ENCODE assay signal across 26 cellular contexts in genomic region chr3:11778248-11778647, GRCh38.
DNase-seq lines count a peak whose midpoint lies in the region; ATAC-seq, FAIRE-seq and TF ChIP-seq lines count a peak whose summit lies in the region.
"Had no signal": no experiment of that assay in that cellular context is flagged by ENCODE, and none has a peak within 500 bp of the region (broad histone marks: within the 10 kb centered on the region; RNA-seq: fewer than 3 reads in every experiment).

No MANE protein-coding gene starts in this region.

- no peak overlapping the region for H3K27ac ChIP-seq in HepG2 (ENCODE audit: extremely low read length, insufficient read depth, low read length)
- no peak overlapping the region for H3K27ac ChIP-seq in right lobe of liver
- H3K27ac ChIP-seq: BLaER1 had no signal

- H3K36me3 ChIP-seq in HepG2 (replicated peaks in 1 of 2; ENCODE audit: control insufficient read depth in 1 of 2, insufficient read depth in 2 of 2, low read length in 2 of 2) (no peaks in the 10 kb centered on the region), right lobe of liver (no peaks in the 10 kb centered on the region)
- H3K36me3 ChIP-seq: BE2C, BLaER1 had no signal

- H3K9me3 ChIP-seq in HepG2 (ENCODE audit: low read length), result no peaks in the 10 kb centered on the region
- H3K9me3 ChIP-seq in right lobe of liver, result no peaks in the 10 kb centered on the region
- H3K9me3 ChIP-seq: BE2C, BLaER1 had no signal

- no peak overlapping the region for H3K4me3 ChIP-seq in HepG2 (replicated peaks in 1 of 3; ENCODE audit: insufficient read depth in 1 of 3, low read depth in 2 of 3, low read length in 3 of 3)
- no peak overlapping the region for H3K4me3 ChIP-seq in right lobe of liver
- H3K4me3 ChIP-seq: BLaER1, GM12878 had no signal

- no peak overlapping the region for H3K27ac Mint-ChIP-seq in WTC11
- H3K27ac Mint-ChIP-seq: CD14-positive monocyte; CD4-positive, alpha-beta memory T cell; CD4-positive, CD25-positive, alpha-beta regulatory T cell; CD8-positive, alpha-beta memory T cell had no signal

- no peak for FAIRE-seq in HepG2 (lab: Jason Lieb, UNC)
- FAIRE-seq: A204.1, GM12878, GM12892, GM18507 had no signal

- H3K79me2 ChIP-seq in HepG2 (ENCODE audit: insufficient read depth, low read length), result no peaks in the 10 kb centered on the region

- H3K9me3 Mint-ChIP-seq in WTC11, result no peaks in the 10 kb centered on the region
- H3K9me3 Mint-ChIP-seq: CD4-positive, alpha-beta memory T cell; CD8-positive, alpha-beta memory T cell had no signal

- 94% methylated on average over 2 of the region's 2 CpGs for WGBS in HepG2 (ENCODE audit: low lambda C conversion rate)
- 100% methylated on average over 2 of the region's 2 CpGs for WGBS in right lobe of liver (ENCODE audit: insufficient coverage, low coverage, low lambda C conversion rate, missing lambda C conversion rate)

- H3K9ac ChIP-seq in HepG2 (ENCODE audit: insufficient read depth, low read depth, low read length), result no peak overlapping the region
- H3K9ac ChIP-seq: BLaER1 had no signal

- in situ Hi-C loops in HepG2 (cut with HindIII; ENCODE audit: extremely low pct_ligation_motif_present, low pct_unique_long_range_greater_than_20kb), result no loop called here

- intact Hi-C loops in HepG2 (cut with micrococcal nuclease; ENCODE audit: unreplicated experiment), result no loop called here
- intact Hi-C loops in right lobe of liver (cut with DNase I), result no loop called here

- H3K27me3 ChIP-seq in HepG2 (ENCODE audit: control insufficient read depth in 1 of 2, insufficient read depth in 2 of 2, low read length in 2 of 2) (no peaks in the 10 kb centered on the region), right lobe of liver (no peaks in the 10 kb centered on the region)
- H3K27me3 ChIP-seq: BE2C, BLaER1 had no signal

- H3K36me3 Mint-ChIP-seq in WTC11, result peaks cover 2% of the 10 kb centered on the region
- H3K36me3 Mint-ChIP-seq: CD14-positive monocyte had no signal

- H3K4me1 ChIP-seq in HepG2 (ENCODE audit: insufficient read depth, low read length), result no peaks in the 10 kb centered on the region
- no peaks in the 10 kb centered on the region for H3K4me1 ChIP-seq in right lobe of liver
- H3K4me1 ChIP-seq: BE2C, BLaER1 had no signal

- no peak for TF ChIP-seq CTCF in HepG2 (CRISPR knock-in tag; IDR thresholded peaks at IDR 0.05)
- TF ChIP-seq CTCF in right lobe of liver (IDR thresholded peaks at IDR 0.05), result no peak
- no peak for TF ChIP-seq CTCF in WTC11 (IDR thresholded peaks at IDR 0.05)

- DNase-seq in HepG2 (ENCODE audit: low spot score) (no peak), right lobe of liver (no peak), WTC11 (ENCODE audit: low spot score) (no peak), RPMI8226 (no peak)
- DNase-seq in activated T-cell treated with anti-CD3 and anti-CD28 coated beads, Interleukin-2, amount 50 U/mL, for 1 hour, result no peak
- DNase-seq: 8988T; ACHN; BE2C; C1 segment of cervical spinal cord; CD4-positive, alpha-beta memory T cell; CD4-positive, CD25-positive, alpha-beta regulatory T cell; CD8-positive, alpha-beta memory T cell; COR-L47; DMS 273 treated with DMSO at 0.1 percent for 48 hours; DMS153; DMS53; DMS79; DND-41; EL; GDM1 had no signal

- TF ChIP-seq EP300 in HepG2 (IDR thresholded peaks at IDR 0.05; ENCODE audit: low read depth in 2 of 2, low read length in 2 of 2), result no peak
- no peak for TF ChIP-seq EP300 in HepG2 (CRISPR knock-in tag; IDR thresholded peaks at IDR 0.05; ENCODE audit: borderline replicate concordance)

- POLR2A ChIA-PET in HepG2 (lab: Yijun Ruan, JAX), result no interaction called here
- POLR2A ChIA-PET in WTC11 (lab: Charles Lee), result no interaction called here

- H3K27me3 Mint-ChIP-seq in WTC11 (ENCODE audit: low read depth), result no peaks in the 10 kb centered on the region
- H3K27me3 Mint-ChIP-seq: CD4-positive, alpha-beta memory T cell; CD4-positive, CD25-positive, alpha-beta regulatory T cell had no signal

- CTCF ChIA-PET in HepG2 (lab: Yijun Ruan, JAX; ENCODE audit: low intra/inter-chr PET ratio, low total read pairs), result no interaction called here
- CTCF ChIA-PET in WTC11 (lab: Charles Lee), result no interaction called here

- H3K4me2 ChIP-seq in HepG2 (ENCODE audit: low read depth, low read length), result no peak overlapping the region
- H3K4me2 ChIP-seq: BLaER1 had no signal

- ATAC-seq in HepG2, result no peak
- no peak for ATAC-seq in right lobe of liver
- ATAC-seq in WTC11, result no peak
- ATAC-seq: GM12878 had no signal

- H4K20me1 ChIP-seq in HepG2 (ENCODE audit: insufficient read depth, low read length), result no peaks in the 10 kb centered on the region
- H4K20me1 ChIP-seq: BLaER1 had no signal

- no peak for TF ChIP-seq POLR2A in HepG2 (IDR thresholded peaks at IDR 0.05; ENCODE audit: insufficient read depth in 1 of 2, low read depth in 2 of 2, low read length in 2 of 2)
- no peak for TF ChIP-seq POLR2A in right lobe of liver (IDR thresholded peaks at IDR 0.05)

- H3K4me3 Mint-ChIP-seq in WTC11, result no peak overlapping the region
- H3K4me3 Mint-ChIP-seq: CD14-positive monocyte; CD4-positive, alpha-beta memory T cell; CD4-positive, CD25-positive, alpha-beta regulatory T cell; CD8-positive, alpha-beta memory T cell had no signal

- TF ChIP-seq RAD21 in HepG2 (CRISPR knock-in tag; IDR thresholded peaks at IDR 0.05), result no peak

- H2AFZ ChIP-seq in HepG2 (ENCODE audit: low read length), result no peak overlapping the region

- H3K4me1 Mint-ChIP-seq in WTC11, result no peaks in the 10 kb centered on the region
- H3K4me1 Mint-ChIP-seq: CD14-positive monocyte; CD4-positive, alpha-beta memory T cell; CD8-positive, alpha-beta memory T cell had no signal

- BruUV-seq in HepG2 (replicated peaks; lab: Mats Ljungman, UMichigan), result no TSS peak

TF ChIP-seq in HepG2, 621 proteins besides CTCF, POLR2A, EP300 and RAD21:
- TF ChIP-seq FOXO1 (CRISPR knock-in tag; IDR thresholded peaks at IDR 0.05) (no peak), ZNF121 (CRISPR knock-in tag; IDR thresholded peaks at IDR 0.05) (peak; percentile 60; the same call in 1 of the 2 replicates)

TF ChIP-seq in WTC11, 78 proteins besides CTCF, POLR2A, EP300 and RAD21:
- TF ChIP-seq ZNF121 (CRISPR knock-in tag; IDR thresholded peaks at IDR 0.05), result peak; percentile 10; the same call in 1 of the 2 replicates
- TF ChIP-seq FOXP1 (CRISPR knock-in tag; IDR thresholded peaks at IDR 0.05; ENCODE audit: borderline replicate concordance), result no peak
- TF ChIP-seq E2F4 (CRISPR knock-in tag; IDR thresholded peaks at IDR 0.05; ENCODE audit: borderline replicate concordance, low read depth), result no peak
- TF ChIP-seq FOXJ3 (CRISPR knock-in tag; IDR thresholded peaks at IDR 0.05; ENCODE audit: borderline replicate concordance), result no peak
- TF ChIP-seq IRF2 (CRISPR knock-in tag; IDR thresholded peaks at IDR 0.05; ENCODE audit: borderline replicate concordance, low read depth), result no peak

Comparison
In these comparisons a context has a peak if more than half of its experiments do, and no peak if none do; other contexts are left out.
1. Of the 50 proteins assayed by ChIP-seq in both HepG2 and WTC11: peak only in HepG2: none; only in WTC11: none; in both: ZNF121; in neither: 49.